ENCODE assay signal across 17 cellular contexts in the genomic region with DNA sequence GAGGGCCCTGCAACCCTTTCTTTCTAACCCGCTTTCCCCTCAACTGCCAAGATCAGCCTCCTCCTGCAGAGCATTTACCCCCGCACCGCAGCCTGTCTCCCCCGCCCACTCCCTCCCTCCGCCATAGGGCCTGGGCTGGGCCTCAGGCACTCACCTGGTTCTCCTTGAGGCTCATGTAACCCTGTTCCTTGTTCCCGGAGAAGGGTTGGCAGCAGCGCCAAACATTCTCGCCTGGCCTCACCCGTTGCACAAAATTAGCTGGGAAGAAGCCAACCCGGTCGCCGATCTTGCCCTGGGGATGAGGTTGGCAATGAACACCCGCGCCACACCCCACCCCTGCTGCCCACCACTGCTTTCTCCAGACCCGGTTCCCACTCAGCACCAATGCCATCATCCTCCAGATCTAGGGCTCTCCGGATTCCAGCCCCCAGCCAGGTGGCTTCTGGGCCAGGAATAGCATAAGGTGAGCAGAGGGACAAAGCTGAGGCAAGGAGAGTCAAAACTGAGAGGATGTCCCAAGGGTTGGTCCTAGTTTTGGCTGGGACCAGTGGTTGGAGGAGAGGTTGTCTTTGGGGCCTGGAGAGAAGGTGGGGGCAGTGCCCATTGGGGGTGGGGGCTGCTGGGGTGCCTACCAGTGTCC. TPM values are rescaled to one million over a fixed set of nuclear protein-coding genes. Genes with fewer than 3 reads are reported as not detected.
DNase-seq lines count a peak whose midpoint lies in the region; ATAC-seq, FAIRE-seq and TF ChIP-seq lines count a peak whose summit lies in the region.
"Had no signal": no experiment of that assay in that cellular context is flagged by ENCODE, and none has a peak within 500 bp of the region (broad histone marks: within the 10 kb centered on the region; RNA-seq: fewer than 3 reads in every experiment).

No MANE protein-coding gene starts in this region.

- POLR2A ChIA-PET in activated CD8-positive, alpha-beta T cell treated with anti-CD3 and anti-CD28 coated beads, Interleukin-2, amount 10 ng/mL, durations not matched to agents 7 days and 5 days (lab: Charles Lee), result no interaction called here

- no peaks in the 10 kb centered on the region for H3K36me3 ChIP-seq in breast epithelium
- no peaks in the 10 kb centered on the region for H3K36me3 ChIP-seq in mucosa of descending colon (ENCODE audit: low read depth)
- H3K36me3 ChIP-seq: cardiac muscle cell had no signal

- H3K4me3 Mint-ChIP-seq in activated CD8-positive, alpha-beta T cell treated with anti-CD3 and anti-CD28 coated beads, Interleukin-2, amount 10 ng/mL, durations not matched to agents 7 days and 5 days, result no peak overlapping the region
- H3K4me3 Mint-ChIP-seq: natural killer cell treated with Interleukin-12 subunit alpha and Interleukin-12 subunit beta and Interleukin-15 and Interleukin-18, amount 100 ng/mL, for 72 hours had no signal

- peaks cover 24% of the 10 kb centered on the region for H3K4me1 Mint-ChIP-seq in activated CD8-positive, alpha-beta T cell treated with anti-CD3 and anti-CD28 coated beads, Interleukin-2, amount 10 ng/mL, durations not matched to agents 7 days and 5 days (ENCODE audit: low read depth)

- intact Hi-C loops in breast epithelium (cut with DNase I; ENCODE audit: low total_unique reads) (no loop called here), mucosa of descending colon (cut with DNase I, micrococcal nuclease) (no loop called here)

- TF ChIP-seq CTCF in breast epithelium (IDR thresholded peaks at IDR 0.05), result no peak
- TF ChIP-seq CTCF in mucosa of descending colon (IDR thresholded peaks at IDR 0.05), result no peak

- H3K27me3 Mint-ChIP-seq in activated CD8-positive, alpha-beta T cell treated with anti-CD3 and anti-CD28 coated beads, Interleukin-2, amount 10 ng/mL, durations not matched to agents 7 days and 5 days (ENCODE audit: low read depth), result peaks cover 27% of the 10 kb centered on the region

- peak overlapping the region; percentile 58 to 75 for H3K27ac ChIP-seq in breast epithelium
- H3K27ac ChIP-seq: cardiac muscle cell had no signal

- H3K9me3 ChIP-seq in breast epithelium (no peaks in the 10 kb centered on the region), mucosa of descending colon (no peaks in the 10 kb centered on the region)

- no peaks in the 10 kb centered on the region for H3K36me3 Mint-ChIP-seq in activated CD8-positive, alpha-beta T cell treated with anti-CD3 and anti-CD28 coated beads, Interleukin-2, amount 10 ng/mL, durations not matched to agents 7 days and 5 days (ENCODE audit: low read depth)
- H3K36me3 Mint-ChIP-seq: activated naive CD4-positive, alpha-beta T cell treated with anti-CD3 and anti-CD28 coated beads, Interleukin-2, amount 50 U/mL, for 72 hours; natural killer cell treated with Interleukin-12 subunit alpha and Interleukin-12 subunit beta and Interleukin-15 and Interleukin-18, amount 100 ng/mL, for 72 hours had no signal

- peaks cover 9 to 40% of the 10 kb centered on the region in 2 donors for H3K4me1 ChIP-seq in breast epithelium
- H3K4me1 ChIP-seq in mucosa of descending colon (ENCODE audit: low read depth), result peaks cover 16% of the 10 kb centered on the region

- H3K4me3 ChIP-seq in breast epithelium (peak overlapping the region in 1 of 3 donors; percentile 19), mucosa of descending colon (no peak overlapping the region)
- H3K4me3 ChIP-seq: cardiac muscle cell had no signal

- no peak for TF ChIP-seq POLR2A in breast epithelium (IDR thresholded peaks at IDR 0.05)

- no peaks in the 10 kb centered on the region for H3K9me3 Mint-ChIP-seq in activated CD8-positive, alpha-beta T cell treated with anti-CD3 and anti-CD28 coated beads, Interleukin-2, amount 10 ng/mL, durations not matched to agents 7 days and 5 days (ENCODE audit: insufficient read depth)
- H3K9me3 Mint-ChIP-seq: activated naive CD4-positive, alpha-beta T cell treated with anti-CD3 and anti-CD28 coated beads, Interleukin-2, amount 50 U/mL, for 72 hours; natural killer cell treated with Interleukin-12 subunit alpha and Interleukin-12 subunit beta and Interleukin-15 and Interleukin-18, amount 100 ng/mL, for 72 hours had no signal

- no peak overlapping the region for H3K27ac Mint-ChIP-seq in activated CD8-positive, alpha-beta T cell treated with anti-CD3 and anti-CD28 coated beads, Interleukin-2, amount 10 ng/mL, durations not matched to agents 7 days and 5 days
- H3K27ac Mint-ChIP-seq: activated naive CD4-positive, alpha-beta T cell treated with anti-CD3 and anti-CD28 coated beads, Interleukin-2, amount 50 U/mL, for 72 hours; natural killer cell treated with Interleukin-12 subunit alpha and Interleukin-12 subunit beta and Interleukin-15 and Interleukin-18, amount 100 ng/mL, for 72 hours had no signal

- DNase-seq in DMS79 (lab: John Stamatoyannopoulos, UW) (peak; percentile 69), HTR-8/SVneo (ENCODE audit: insufficient read length, low spot score) (no peak), breast epithelium (ENCODE audit: low spot score in 2 of 2) (peak; percentile 79 to 91), mucosa of descending colon (peak in 1 of 3 donors; percentile 24), globus pallidus (ENCODE audit: low spot score) (no peak), GM19239 (ENCODE audit: insufficient read length, low spot score) (no peak), H4 (ENCODE audit: low spot score) (no peak)
- DNase-seq in activated CD8-positive, alpha-beta T cell treated with anti-CD3 and anti-CD28 coated beads, Interleukin-2, amount 10 ng/mL, durations not matched to agents 7 days and 5 days, result no peak
- DNase-seq: effector memory CD4-positive, alpha-beta T cell; NCI-H1694 treated with DMSO at 0.1 percent for 48 hours had no signal

- CTCF ChIA-PET in activated CD8-positive, alpha-beta T cell treated with anti-CD3 and anti-CD28 coated beads, Interleukin-2, amount 10 ng/mL, durations not matched to agents 7 days and 5 days (lab: Charles Lee), result interaction anchor here (1.0 to 1.3 kb wide), 4 partner anchors 24 to 230 kb away, joined by 3 to 4 read pairs (median 4); no protein-coding TSS in a partner anchor

- peak; percentile 47 for ATAC-seq in mucosa of descending colon
- no peak for ATAC-seq in activated CD8-positive, alpha-beta T cell treated with anti-CD3 and anti-CD28 coated beads, Interleukin-2, amount 10 ng/mL, durations not matched to agents 7 days and 5 days
- ATAC-seq: activated naive CD4-positive, alpha-beta T cell treated with anti-CD3 and anti-CD28 coated beads, Interleukin-2, amount 50 U/mL, for 72 hours; natural killer cell treated with Interleukin-12 subunit alpha and Interleukin-12 subunit beta and Interleukin-15 and Interleukin-18, amount 100 ng/mL, for 72 hours had no signal

- H3K27me3 ChIP-seq in breast epithelium, result no peaks in the 10 kb centered on the region

- FAIRE-seq in HTR-8/SVneo (lab: Jason Lieb, UNC), result peak; percentile 66
- FAIRE-seq in GM19239 (lab: Jason Lieb, UNC), result no peak

RNA-seq across cellular contexts. Expression of a gene that starts 12.8 kb away (rescaled TPM):
- total RNA-seq in breast epithelium (100 to 1,000 TPM in 1 of 3 donors, 10 to 100 TPM in 1, not detected in 1; 26.5 to 121 TPM), mucosa of descending colon (under 1 TPM in 2 of 3 donors, not detected in 1; 0.17 to 0.79 TPM)
- total RNA-seq in activated CD8-positive, alpha-beta T cell treated with anti-CD3 and anti-CD28 coated beads, Interleukin-2, amount 10 ng/mL, durations not matched to agents 7 days and 5 days, result not detected
- 0.04 TPM in 1 of 2 replicates, not detected in the other for total RNA-seq in H4 (2014; rRNA removed; shearing (Covaris generic))
- total RNA-seq: activated naive CD4-positive, alpha-beta T cell treated with anti-CD3 and anti-CD28 coated beads, Interleukin-2, amount 50 U/mL, for 72 hours; lung microvascular endothelial cell; T-helper 1 cell treated with Interleukin-12 subunit alpha and Interleukin-12 subunit beta and Interleukin-4 antibody, amounts not matched to agents 30 ng/mL and 1 ng/mL, for 36 hours had no signal

RNA-seq across cellular contexts. Expression of a gene that starts 12.9 kb away (rescaled TPM):
- total RNA-seq in breast epithelium (1,000 to 10,000 TPM; 2,817 to 3,666 (median 3,432) TPM), mucosa of descending colon (1,000 to 10,000 TPM; 1,315 to 1,492 (median 1,411) TPM)
- total RNA-seq in activated CD8-positive, alpha-beta T cell treated with anti-CD3 and anti-CD28 coated beads, Interleukin-2, amount 10 ng/mL, durations not matched to agents 7 days and 5 days, result 1,000 to 10,000 TPM; 1,896 to 1,946 TPM
- total RNA-seq in H4 (2014; rRNA removed; shearing (Covaris generic)), result 3,244 and 3,867 TPM in 2 replicates

RNA-seq across cellular contexts. Expression of a gene that starts 15.5 kb away (rescaled TPM):
- 10 to 100 TPM; 12.8 to 21.2 (median 13.9) TPM for total RNA-seq in breast epithelium
- total RNA-seq in mucosa of descending colon, result 10 to 100 TPM; 16.8 to 24.3 (median 20.1) TPM
- total RNA-seq in activated CD8-positive, alpha-beta T cell treated with anti-CD3 and anti-CD28 coated beads, Interleukin-2, amount 10 ng/mL, durations not matched to agents 7 days and 5 days, result 10 to 100 TPM; 22.1 to 23.2 TPM
- 1.0 and 3.9 TPM in 2 replicates for total RNA-seq in H4 (2014; rRNA removed; shearing (Covaris generic))

RNA-seq across cellular contexts. Expression of a gene that starts 47.0 kb away (rescaled TPM):
- not detected for total RNA-seq in breast epithelium
- not detected for total RNA-seq in mucosa of descending colon
- total RNA-seq in activated CD8-positive, alpha-beta T cell treated with anti-CD3 and anti-CD28 coated beads, Interleukin-2, amount 10 ng/mL, durations not matched to agents 7 days and 5 days, result not detected
- total RNA-seq in H4 (2014; rRNA removed; shearing (Covaris generic)), result not detected in 2 replicates
- total RNA-seq: LHCN-M2; lung microvascular endothelial cell; natural killer cell treated with Interleukin-12 subunit alpha and Interleukin-12 subunit beta and Interleukin-15 and Interleukin-18, amount 100 ng/mL, for 72 hours; RPMI7951; T-helper 1 cell treated with Interleukin-12 subunit alpha and Interleukin-12 subunit beta and Interleukin-4 antibody, amounts not matched to agents 30 ng/mL and 1 ng/mL, for 36 hours had no signal

Comparison
In these comparisons a context has a peak if more than half of its experiments do, and no peak if none do; other contexts are left out.
1. DNase-seq: peak in DMS79 (single experiment) and breast epithelium (2 of 2); none in HTR-8/SVneo (single experiment), globus pallidus (single experiment), activated CD8-positive, alpha-beta T cell treated with anti-CD3 and anti-CD28 coated beads, Interleukin-2, amount 10 ng/mL, durations not matched to agents 7 days and 5 days (single experiment), GM19239 (single experiment) and H4 (single experiment).